ENCODE assay signal across 11 cellular contexts in the genomic region with DNA sequence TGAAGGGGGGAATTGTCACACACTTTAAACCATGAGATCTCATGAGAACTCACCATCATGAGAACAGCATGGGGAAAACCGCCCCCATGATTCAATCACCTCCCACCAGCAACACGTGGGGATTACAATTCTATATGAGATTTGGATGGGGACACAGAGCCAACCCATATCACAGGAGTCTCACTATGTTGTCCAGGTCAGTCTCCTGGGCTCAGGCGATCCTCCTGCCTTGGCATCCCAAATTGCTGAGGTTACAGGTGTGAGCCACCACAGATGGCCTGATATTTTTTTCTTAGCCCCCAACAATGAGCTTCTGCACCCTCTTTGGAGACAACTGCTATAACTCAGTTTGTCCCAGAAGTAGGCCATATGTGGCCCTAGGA. TPM values are rescaled to one million over a fixed set of nuclear protein-coding genes. Genes with fewer than 3 reads are reported as not detected.
A peak's percentile ranks its signal among the peaks of the same experiment; 100 is the strongest.
DNase-seq lines count a peak whose midpoint lies in the region; ATAC-seq, FAIRE-seq and TF ChIP-seq lines count a peak whose summit lies in the region.
"Had no signal": no experiment of that assay in that cellular context is flagged by ENCODE, and none has a peak within 500 bp of the region (broad histone marks: within the 10 kb centered on the region; RNA-seq: fewer than 3 reads in every experiment).

No MANE protein-coding gene starts in this region.

- peaks cover 0 to 3% of the 10 kb centered on the region in 2 experiments; a peak in 2 of 5 replicates for H3K36me3 ChIP-seq in HepG2 (replicated peaks in 1 of 2; ENCODE audit: control insufficient read depth in 1 of 2, insufficient read depth in 2 of 2, low read length in 2 of 2)
- peaks cover 0 to 9% (median 0%) of the 10 kb centered on the region in 4 donors for H3K36me3 ChIP-seq in right lobe of liver
- no peaks in the 10 kb centered on the region for H3K36me3 ChIP-seq in urinary bladder (ENCODE audit: insufficient read depth)
- H3K36me3 ChIP-seq: SJSA1 had no signal

- peak overlapping the region; percentile 72 for H3K4me3 Mint-ChIP-seq in activated naive CD4-positive, alpha-beta T cell treated with anti-CD3 and anti-CD28 coated beads, Interleukin-2, amount 50 U/mL, for 24 hours

- no peak for DNase-seq in HepG2 (ENCODE audit: low spot score)
- no peak for DNase-seq in right lobe of liver
- DNase-seq in NCI-H1930 (lab: John Stamatoyannopoulos, UW): no peak
- DNase-seq: GOT3, NCI-H187 treated with DMSO at 0.1 percent for 48 hours had no signal

- no peaks in the 10 kb centered on the region for H3K27me3 ChIP-seq in HepG2 (ENCODE audit: control insufficient read depth in 1 of 2, insufficient read depth in 2 of 2, low read length in 2 of 2)
- no peaks in the 10 kb centered on the region for H3K27me3 ChIP-seq in right lobe of liver
- no peaks in the 10 kb centered on the region for H3K27me3 ChIP-seq in mononuclear cell (ENCODE audit: insufficient read depth, low read length)
- H3K27me3 ChIP-seq: SJSA1 had no signal

- peak overlapping the region; percentile 76 for H3K4me2 ChIP-seq in HepG2 (ENCODE audit: low read depth, low read length)

- TF ChIP-seq CTCF in HepG2 (CRISPR knock-in tag; IDR thresholded peaks at IDR 0.05) (no peak), right lobe of liver (IDR thresholded peaks at IDR 0.05) (no peak)

- TF ChIP-seq EP300 in HepG2 (IDR thresholded peaks at IDR 0.05; ENCODE audit: low read depth in 2 of 2, low read length in 2 of 2) (no peak), HepG2 (CRISPR knock-in tag; IDR thresholded peaks at IDR 0.05; ENCODE audit: borderline replicate concordance) (no peak)

- CTCF ChIA-PET in HepG2 (lab: Yijun Ruan, JAX; ENCODE audit: low intra/inter-chr PET ratio, low total read pairs): no interaction called here

- intact Hi-C loops in HepG2 (cut with micrococcal nuclease; ENCODE audit: unreplicated experiment) (no loop called here), right lobe of liver (cut with DNase I) (no loop called here)

- ATAC-seq in HepG2: no peak; the same call in 2 of the 3 replicates
- no peak for ATAC-seq in right lobe of liver
- ATAC-seq in GM18873 (IDR thresholded peaks at IDR 0.05; ENCODE audit: low FRiP score, unreplicated experiment): no peak
- ATAC-seq in GM21447 (IDR thresholded peaks at IDR 0.05; ENCODE audit: unreplicated experiment): no peak

- no peak for FAIRE-seq in HepG2 (lab: Jason Lieb, UNC)

- TF ChIP-seq POLR2A in HepG2 (IDR thresholded peaks at IDR 0.05; ENCODE audit: insufficient read depth in 1 of 2, low read depth in 2 of 2, low read length in 2 of 2) (no peak), right lobe of liver (IDR thresholded peaks at IDR 0.05) (no peak)

- 93% methylated on average over 3 of the region's 3 CpGs for WGBS in HepG2 (ENCODE audit: low lambda C conversion rate)
- WGBS in right lobe of liver (ENCODE audit: insufficient coverage, low coverage, low lambda C conversion rate, missing lambda C conversion rate): 60% methylated on average over 1 of the region's 3 CpGs
- WGBS in urinary bladder: 92% methylated on average over 3 of the region's 3 CpGs

- peak overlapping the region in 1 of 3 experiments; percentile 47; a peak in 2 of 6 replicates for H3K4me3 ChIP-seq in HepG2 (replicated peaks in 1 of 3; ENCODE audit: insufficient read depth in 1 of 3, low read depth in 2 of 3, low read length in 3 of 3)
- no peak overlapping the region for H3K4me3 ChIP-seq in right lobe of liver
- peak overlapping the region; percentile 23 for H3K4me3 ChIP-seq in mononuclear cell (ENCODE audit: low read length)
- no peak overlapping the region for H3K4me3 ChIP-seq in urinary bladder (ENCODE audit: low read depth, low read length)
- H3K4me3 ChIP-seq: SJSA1 had no signal

- H3K4me1 Mint-ChIP-seq in activated naive CD4-positive, alpha-beta T cell treated with anti-CD3 and anti-CD28 coated beads, Interleukin-2, amount 50 U/mL, for 24 hours: peaks cover 45% of the 10 kb centered on the region

- no peaks in the 10 kb centered on the region for H3K9me3 Mint-ChIP-seq in activated naive CD4-positive, alpha-beta T cell treated with anti-CD3 and anti-CD28 coated beads, Interleukin-2, amount 50 U/mL, for 24 hours

- no TSS peak for BruUV-seq in HepG2 (replicated peaks; lab: Mats Ljungman, UMichigan)

- no peaks in the 10 kb centered on the region for H3K27me3 Mint-ChIP-seq in activated naive CD4-positive, alpha-beta T cell treated with anti-CD3 and anti-CD28 coated beads, Interleukin-2, amount 50 U/mL, for 24 hours

- POLR2A ChIA-PET in HepG2 (lab: Yijun Ruan, JAX): interaction anchor here (3.6 kb wide), 1 partner anchor 22 kb away, joined by 9 read pairs; a partner anchor contains a TSS

- no peaks in the 10 kb centered on the region for H4K20me1 ChIP-seq in HepG2 (ENCODE audit: insufficient read depth, low read length)

- peaks cover 11% of the 10 kb centered on the region for H3K4me1 ChIP-seq in HepG2 (ENCODE audit: insufficient read depth, low read length)
- no peaks in the 10 kb centered on the region for H3K4me1 ChIP-seq in right lobe of liver
- peaks cover 50% of the 10 kb centered on the region for H3K4me1 ChIP-seq in mononuclear cell (ENCODE audit: insufficient read depth, low read length)
- H3K4me1 ChIP-seq in urinary bladder (ENCODE audit: insufficient read depth): no peaks in the 10 kb centered on the region
- H3K4me1 ChIP-seq: SJSA1 had no signal

- H3K9ac ChIP-seq in HepG2 (ENCODE audit: insufficient read depth, low read depth, low read length): peak overlapping the region; percentile 10; the same call in 1 of the 2 replicates

- H3K9me3 ChIP-seq in HepG2 (ENCODE audit: low read length) (no peaks in the 10 kb centered on the region), right lobe of liver (no peaks in the 10 kb centered on the region), mononuclear cell (ENCODE audit: low read depth, low read length) (no peaks in the 10 kb centered on the region)
- H3K9me3 ChIP-seq: SJSA1 had no signal

- H3K27ac ChIP-seq in HepG2 (ENCODE audit: extremely low read length, insufficient read depth, low read length): no peak overlapping the region
- peak overlapping the region in 1 of 3 donors; percentile 31 for H3K27ac ChIP-seq in right lobe of liver
- peak overlapping the region; percentile 33 for H3K27ac ChIP-seq in urinary bladder (ENCODE audit: low read depth)
- H3K27ac ChIP-seq: SJSA1 had no signal

- in situ Hi-C loops in HepG2 (cut with HindIII; ENCODE audit: extremely low pct_ligation_motif_present, low pct_unique_long_range_greater_than_20kb): no loop called here

- no peak for TF ChIP-seq RAD21 in HepG2 (CRISPR knock-in tag; IDR thresholded peaks at IDR 0.05)

- no peaks in the 10 kb centered on the region for H3K79me2 ChIP-seq in HepG2 (ENCODE audit: insufficient read depth, low read length)

- peak overlapping the region; percentile 89 for H2AFZ ChIP-seq in HepG2 (ENCODE audit: low read length)

- peaks cover 2% of the 10 kb centered on the region for H3K36me3 Mint-ChIP-seq in activated naive CD4-positive, alpha-beta T cell treated with anti-CD3 and anti-CD28 coated beads, Interleukin-2, amount 50 U/mL, for 24 hours

- peak overlapping the region; percentile 86 for H3K27ac Mint-ChIP-seq in activated naive CD4-positive, alpha-beta T cell treated with anti-CD3 and anti-CD28 coated beads, Interleukin-2, amount 50 U/mL, for 24 hours

TF ChIP-seq in HepG2, 621 proteins besides CTCF, POLR2A, EP300 and RAD21 (continues in another document):
- TF ChIP-seq ZNF121 (CRISPR knock-in tag; IDR thresholded peaks at IDR 0.05): 0 out of 2 replicates have a peak, but pooled peaks have one; percentile 48

RNA-seq across cellular contexts. Expression of a gene that starts 22.5 kb away (rescaled TPM):
- 19.5 and 25.5 TPM in 2 replicates for total RNA-seq in HepG2 (2016; rRNA removed; fragmentation: Illumina TruSeq; extraction: Trizol)
- 22.1 and 25.4 TPM in 2 replicates for total RNA-seq in HepG2 (2016; cell fraction: cytosol; rRNA removed; fragmentation: Illumina TruSeq; extraction: Trizol; ENCODE audit: low read depth)
- total RNA-seq in HepG2 (2016; cell fraction: insoluble cytoplasmic fraction; rRNA removed; fragmentation: Illumina TruSeq; extraction: Trizol): 19.4 and 23.7 TPM in 2 replicates
- total RNA-seq in HepG2 (2016; cell fraction: membrane; rRNA removed; fragmentation: Illumina TruSeq; extraction: Trizol): 9.6 and 12.3 TPM in 2 replicates
- 20.4 and 25.7 TPM in 2 replicates for total RNA-seq in HepG2 (2016; cell fraction: nucleus; rRNA removed; fragmentation: Illumina TruSeq; extraction: Trizol)
- 10.8 and 12.9 TPM in 2 replicates for polyA plus RNA-seq in HepG2 (2011; rRNA removed)
- polyA plus RNA-seq in HepG2 (2011; cell fraction: cytosol; rRNA removed): 4.4 and 7.8 TPM in 2 replicates
- polyA plus RNA-seq in HepG2 (2011; cell fraction: nucleus; rRNA removed): 8.4 and 10.1 TPM in 2 replicates
- polyA plus RNA-seq in HepG2 (2012): 13.5 and 17.9 TPM in 2 replicates
- 0.28 and 0.52 TPM in 2 replicates for polyA plus RNA-seq in HepG2 (2016; cell fraction: cytosol; fragmentation: Illumina TruSeq; extraction: Trizol; ENCODE audit: low read depth)
- polyA plus RNA-seq in HepG2 (2016; cell fraction: insoluble cytoplasmic fraction; fragmentation: Illumina TruSeq; extraction: Trizol; ENCODE audit: low read depth): 15.7 and 17.3 TPM in 2 replicates
- polyA plus RNA-seq in HepG2 (2016; cell fraction: membrane; fragmentation: Illumina TruSeq; extraction: Trizol; ENCODE audit: low read depth): 1.4 and 1.6 TPM in 2 replicates
- 23.6 and 24.6 TPM in 2 replicates for polyA plus RNA-seq in HepG2 (2016; cell fraction: nucleus; fragmentation: Illumina TruSeq; extraction: Trizol; ENCODE audit: insufficient read depth, low read depth)
- polyA minus RNA-seq in HepG2 (2011; rRNA and poly(A)+ RNA removed; ENCODE audit: low replicate concordance): 7.7 and 8.0 TPM in 2 replicates
- polyA minus RNA-seq in HepG2 (2011; cell fraction: cytosol; rRNA and poly(A)+ RNA removed): 15.5 and 16.1 TPM in 2 replicates
- 45.3 and 49.9 TPM in 2 replicates for polyA minus RNA-seq in HepG2 (2011; cell fraction: nucleus; rRNA and poly(A)+ RNA removed)
- total RNA-seq in right lobe of liver: 10 to 100 TPM in 4 of 6 experiments, 1 to 10 TPM in 2; 8.5 to 16.5 (median 12.0) TPM
- 117 TPM for total RNA-seq in mononuclear cell
- 130 TPM for total RNA-seq in urinary bladder
- 21.4 TPM for polyA plus RNA-seq in urinary bladder
